Comparison of ENCODE assay signal across 1 cellular context in the genomic region with DNA sequence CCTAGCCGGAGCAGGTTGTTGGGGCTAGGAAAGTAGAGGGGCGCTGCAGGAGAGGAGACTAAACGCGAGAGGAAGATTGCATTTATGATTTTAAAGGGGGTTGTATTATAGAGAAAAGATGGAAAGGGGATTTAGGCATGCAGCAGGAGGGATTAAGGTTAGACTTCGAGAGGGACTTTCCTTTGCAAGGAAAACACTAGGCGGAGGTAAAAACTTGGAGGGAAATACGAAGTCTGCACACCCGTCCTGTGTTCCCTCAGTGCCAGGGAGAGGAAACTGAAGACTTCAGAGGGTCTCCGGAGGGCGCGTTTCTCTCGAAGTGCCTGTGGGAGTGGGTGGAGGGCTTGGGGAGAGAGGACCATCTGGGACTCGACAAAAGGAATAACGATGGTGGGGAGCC.
TF ChIP-seq lines count a peak whose summit lies in the region.

No MANE protein-coding gene starts in this region.

TF ChIP-seq in SK-N-SH treated with all-trans-retinoic acid at 6 μM for 48 hours, 23 proteins besides CTCF, POLR2A, EP300 and RAD21 (continued from another document):
- TF ChIP-seq, protein P1, sequence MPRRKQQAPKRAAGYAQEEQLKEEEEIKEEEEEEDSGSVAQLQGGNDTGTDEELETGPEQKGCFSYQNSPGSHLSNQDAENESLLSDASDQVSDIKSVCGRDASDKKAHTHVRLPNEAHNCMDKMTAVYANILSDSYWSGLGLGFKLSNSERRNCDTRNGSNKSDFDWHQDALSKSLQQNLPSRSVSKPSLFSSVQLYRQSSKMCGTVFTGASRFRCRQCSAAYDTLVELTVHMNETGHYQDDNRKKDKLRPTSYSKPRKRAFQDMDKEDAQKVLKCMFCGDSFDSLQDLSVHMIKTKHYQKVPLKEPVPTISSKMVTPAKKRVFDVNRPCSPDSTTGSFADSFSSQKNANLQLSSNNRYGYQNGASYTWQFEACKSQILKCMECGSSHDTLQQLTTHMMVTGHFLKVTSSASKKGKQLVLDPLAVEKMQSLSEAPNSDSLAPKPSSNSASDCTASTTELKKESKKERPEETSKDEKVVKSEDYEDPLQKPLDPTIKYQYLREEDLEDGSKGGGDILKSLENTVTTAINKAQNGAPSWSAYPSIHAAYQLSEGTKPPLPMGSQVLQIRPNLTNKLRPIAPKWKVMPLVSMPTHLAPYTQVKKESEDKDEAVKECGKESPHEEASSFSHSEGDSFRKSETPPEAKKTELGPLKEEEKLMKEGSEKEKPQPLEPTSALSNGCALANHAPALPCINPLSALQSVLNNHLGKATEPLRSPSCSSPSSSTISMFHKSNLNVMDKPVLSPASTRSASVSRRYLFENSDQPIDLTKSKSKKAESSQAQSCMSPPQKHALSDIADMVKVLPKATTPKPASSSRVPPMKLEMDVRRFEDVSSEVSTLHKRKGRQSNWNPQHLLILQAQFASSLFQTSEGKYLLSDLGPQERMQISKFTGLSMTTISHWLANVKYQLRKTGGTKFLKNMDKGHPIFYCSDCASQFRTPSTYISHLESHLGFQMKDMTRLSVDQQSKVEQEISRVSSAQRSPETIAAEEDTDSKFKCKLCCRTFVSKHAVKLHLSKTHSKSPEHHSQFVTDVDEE (CRISPR knock-in tag; IDR thresholded peaks at IDR 0.05): no peak
TF ChIP-seq in SK-N-SH treated with all-trans-retinoic acid at 6 μM for 48 hours: peak in this region for 1.
